Comparison of ENCODE assay signal across 28 cellular contexts in genomic region chr2:15823459-15824396, GRCh38.
"Had no signal": no experiment of that assay in that cellular context is flagged by ENCODE, and none has a peak within 500 bp of the region (broad histone marks: within the 10 kb centered on the region; RNA-seq: fewer than 3 reads in every experiment).

No MANE protein-coding gene starts in this region.

- H3K27ac ChIP-seq: neural progenitor cell, ovary, parathyroid adenoma, psoas muscle, skin epidermis, spleen, suprapubic skin, testis, tibial artery, transverse colon, upper lobe of right lung, uterus had no signal

- H3K4me1 ChIP-seq: parathyroid adenoma, psoas muscle, spleen, testis, tibial artery, transverse colon, upper lobe of right lung, uterus had no signal

- H3K9ac ChIP-seq: neural progenitor cell, parathyroid adenoma had no signal

- ATAC-seq: naive thymus-derived CD8-positive, alpha-beta T cell; psoas muscle; right cardiac atrium; sciatic nerve; stimulated activated memory B cell treated with anti-CD40 and anti-IgM and Interleukin-4, amounts not matched to agents 10 μg/mL and 1 μg/mL and 100 μg/mL, for 72 hours; stimulated activated naive CD8-positive, alpha-beta T cell treated with anti-CD3 and anti-CD28 coated beads, Interleukin-15, Interleukin-2, amounts not matched to agents 100 U/mL and 50 U/mL, for 24 hours had no signal

- H3K9me3 ChIP-seq: ovary, psoas muscle, spleen, suprapubic skin, testis, tibial artery, transverse colon, upper lobe of right lung, uterus had no signal

- H3K36me3 ChIP-seq: neural progenitor cell, ovary, spleen, suprapubic skin, tibial artery, transverse colon, upper lobe of right lung, uterus had no signal

- H3K79me2 ChIP-seq: parathyroid adenoma had no signal

- H3K4me2 ChIP-seq: neural progenitor cell, smooth muscle cell had no signal

- H2AFZ ChIP-seq: neural progenitor cell, parathyroid adenoma had no signal

- H3K4me3 ChIP-seq: neural progenitor cell, ovary, psoas muscle, skin epidermis, smooth muscle cell, spleen, suprapubic skin, testis, tibial artery, transverse colon, upper lobe of right lung, uterus had no signal

- H3K27me3 ChIP-seq: neural progenitor cell, ovary, testis, transverse colon, upper lobe of right lung, uterus had no signal

- DNase-seq: naive thymus-derived CD8-positive, alpha-beta T cell; nephron progenitor cell; occipital lobe; ovary; psoas muscle; right cardiac atrium; spleen; stimulated activated CD4-positive, alpha-beta T cell treated with anti-CD3 and anti-CD28 coated beads, Interleukin-12 subunit alpha, Interleukin-12 subunit beta, amount 100 ng/mL, for 4 hours; stimulated activated CD4-positive, alpha-beta T cell treated with anti-CD3 and anti-CD28 coated beads, Interleukin-1b, Interleukin-23, amount 100 ng/mL, for 48 hours; stimulated activated CD4-positive, alpha-beta T cell treated with anti-CD3 and anti-CD28 coated beads, Interleukin-4, amount 100 ng/mL, for 1 hour; stimulated activated CD4-positive, alpha-beta T cell treated with anti-CD3 and anti-CD28 coated beads, Interleukin-4, amount 100 ng/mL, for 4 hours; stimulated activated CD8-positive, alpha-beta memory T cell treated with anti-CD3 and anti-CD28 coated beads, Interleukin-4, amount 100 ng/mL, for 48 hours; stimulated activated naive CD4-positive, alpha-beta T cell; stimulated activated naive CD8-positive, alpha-beta T cell treated with anti-CD3 and anti-CD28 coated beads, Interleukin-15, amount 100 ng/mL, for 72 hours; stimulated activated naive CD8-positive, alpha-beta T cell treated with anti-CD3 and anti-CD28 coated beads, Interleukin-15, Interleukin-2, amounts not matched to agents 100 U/mL and 50 U/mL, for 24 hours; substantia nigra; testis; tibial artery; transverse colon; upper lobe of right lung; uterus had no signal
